9 cellular contexts compared by ENCODE assay signal in genomic region chr7:106851632-106852031, GRCh38. TPM values are rescaled to one million over a fixed set of nuclear protein-coding genes. Genes with fewer than 3 reads are reported as not detected.
A peak's percentile ranks its signal among the peaks of the same experiment; 100 is the strongest.
DNase-seq lines count a peak whose midpoint lies in the region; ATAC-seq, FAIRE-seq and TF ChIP-seq lines count a peak whose summit lies in the region.
"Not testable (repeated sequence)": the region's sequence is repeated elsewhere in the genome, so short reads cannot be mapped to it uniquely, and the experiment has no call there.
"Had no signal": no experiment of that assay in that cellular context is flagged by ENCODE, and none has a peak within 500 bp of the region (broad histone marks: within the 10 kb centered on the region; RNA-seq: fewer than 3 reads in every experiment).

No MANE protein-coding gene starts in this region.

- not testable (repeated sequence) for TF ChIP-seq RAD21 in IMR-90 (IDR thresholded peaks at IDR 0.05; ENCODE audit: low read length); K562 (CRISPR knock-in tag; conservative IDR thresholded peaks at IDR 0.05 in 1 of 2, IDR thresholded peaks at IDR 0.05 in 1 of 2)

- H4K20me1 ChIP-seq in IMR-90 (ENCODE audit: insufficient read depth, low read length); K562 (replicated peaks; ENCODE audit: control insufficient read depth, insufficient read depth, low read length): not testable (repeated sequence)

- not testable (repeated sequence) for H3K27me3 ChIP-seq in IMR-90 (ENCODE audit: control insufficient read depth, insufficient read depth, low read length); K562 (ENCODE audit: control insufficient read depth in 2 of 2, insufficient read depth in 2 of 2, low read length in 2 of 2); esophagus muscularis mucosa

- H2BK120ac ChIP-seq in IMR-90 (ENCODE audit: low read depth, low read length): not testable (repeated sequence)

- H4K8ac ChIP-seq in IMR-90 (ENCODE audit: low read depth in 2 of 2, low read length in 2 of 2): not testable (repeated sequence)

- H3K9me3 Mint-ChIP-seq in activated CD4-positive, alpha-beta T cell treated with anti-CD3 and anti-CD28 coated beads for 36 hours (ENCODE audit: low read depth); activated T-helper 17 cell treated with anti-CD3 and anti-CD28 coated beads, Interleukin-2, amount 50 U/mL, for 72 hours: not testable (repeated sequence)

- in situ Hi-C loops in IMR-90 (cut with MboI; ENCODE audit: low sequenced_read_pairs); K562 (cut with MboI): not testable (repeated sequence)

- H3K56ac ChIP-seq in IMR-90 (ENCODE audit: extremely low read depth, insufficient read depth, low read length): not testable (repeated sequence)

- not testable (repeated sequence) for H3K4me1 ChIP-seq in IMR-90 (ENCODE audit: control insufficient read depth, insufficient read depth, low read length); esophagus muscularis mucosa
- peaks cover 0 to 14% of the 10 kb centered on the region in 2 experiments; a peak in 3 of 5 replicates for H3K4me1 ChIP-seq in K562 (replicated peaks in 1 of 2; ENCODE audit: control insufficient read depth in 2 of 2, insufficient read depth in 2 of 2, low read length in 2 of 2)

- H3K14ac ChIP-seq in IMR-90 (replicated peaks; ENCODE audit: low read depth, low read length): not testable (repeated sequence)

- not testable (repeated sequence) for H3K79me1 ChIP-seq in IMR-90 (ENCODE audit: low read depth in 1 of 2, low read length in 2 of 2)

- not testable (repeated sequence) for H3K36me3 Mint-ChIP-seq in activated CD4-positive, alpha-beta T cell treated with anti-CD3 and anti-CD28 coated beads for 36 hours (ENCODE audit: low read depth); activated T-helper 17 cell treated with anti-CD3 and anti-CD28 coated beads, Interleukin-2, amount 50 U/mL, for 72 hours (ENCODE audit: low read depth)

- H3K18ac ChIP-seq in IMR-90 (ENCODE audit: low read depth, low read length): not testable (repeated sequence)

- not testable (repeated sequence) for FAIRE-seq in K562 (lab: Jason Lieb, UNC)

- no CpG with 5 or more reads among the region's 7 CpGs for WGBS in IMR-90 (ENCODE audit: extremely low coverage in 2 of 2, insufficient read length in 1 of 2), 2 experiments
- 76% methylated on average over 7 of the region's 7 CpGs for WGBS in K562 (ENCODE audit: insufficient coverage, low coverage, missing lambda C conversion rate)
- WGBS in esophagus muscularis mucosa: 94% methylated on average over 7 of the region's 7 CpGs

- not testable (repeated sequence) for H2BK5ac ChIP-seq in IMR-90 (ENCODE audit: low read depth, low read length, poor library complexity, severe bottlenecking)

- not testable (repeated sequence) for H4K91ac ChIP-seq in IMR-90 (ENCODE audit: insufficient read depth, low read depth, low read length)

- CTCF ChIA-PET in IMR-90 (lab: Yijun Ruan, JAX): interaction anchor here (1.5 kb wide), 1 partner anchor 19 kb away, joined by 3 read pairs; no protein-coding TSS in a partner anchor
- CTCF ChIA-PET in activated CD4-positive, alpha-beta T cell treated with anti-CD3 and anti-CD28 coated beads for 36 hours (lab: Charles Lee): interaction anchor here (1.2 kb wide), 1 partner anchor 678 kb away, joined by 3 read pairs; no protein-coding TSS in a partner anchor
- CTCF ChIA-PET in K562 (lab: Yijun Ruan, JAX; ENCODE audit: low intra/inter-chr PET ratio): not testable (repeated sequence)

- not testable (repeated sequence) for ATAC-seq in IMR-90 (ENCODE audit: low read depth); K562
- peak; percentile 39 for ATAC-seq in activated CD4-positive, alpha-beta T cell treated with anti-CD3 and anti-CD28 coated beads for 36 hours
- ATAC-seq in activated T-helper 17 cell treated with anti-CD3 and anti-CD28 coated beads, Interleukin-2, amount 50 U/mL, for 72 hours (replicated peaks): peak; percentile 75

- H3K27ac ChIP-seq in IMR-90 (ENCODE audit: insufficient read depth, low read length); K562 (ENCODE audit: extremely low read depth, low read depth, low read length); esophagus muscularis mucosa (replicated peaks in 1 of 4): not testable (repeated sequence)

- 0 out of 2 replicates have a peak overlapping the region, but pooled peaks have one; percentile 16 for H2AK5ac ChIP-seq in IMR-90 (ENCODE audit: low read depth, low read length)

- not testable (repeated sequence) for H3K4ac ChIP-seq in IMR-90 (ENCODE audit: low read depth, low read length)

- POLR2A ChIA-PET in IMR-90 (lab: Charles Lee; ENCODE audit: unreplicated experiment); activated CD4-positive, alpha-beta T cell treated with anti-CD3 and anti-CD28 coated beads for 36 hours (lab: Charles Lee): not testable (repeated sequence)
- POLR2A ChIA-PET in K562 (lab: Yijun Ruan, JAX): interaction anchor here (1.0 kb wide), 1 partner anchor 7 kb away, joined by 3 read pairs; no protein-coding TSS in a partner anchor

- not testable (repeated sequence) for TF ChIP-seq POLR2A in IMR-90 (IDR thresholded peaks at IDR 0.05; ENCODE audit: low read depth, low read length); K562 (conservative IDR thresholded peaks at IDR 0.05); esophagus muscularis mucosa (IDR thresholded peaks at IDR 0.05; ENCODE audit: low read depth)

- not testable (repeated sequence) for H3K4me2 ChIP-seq in IMR-90 (ENCODE audit: low read depth, low read length); K562 (ENCODE audit: insufficient read depth, low read length)

- not testable (repeated sequence) for H3K4me3 ChIP-seq in IMR-90 (ENCODE audit: insufficient read depth, low read depth, low read length); K562; esophagus muscularis mucosa

- H2AK9ac ChIP-seq in IMR-90 (replicated peaks; ENCODE audit: low read depth, low read length, poor library complexity): not testable (repeated sequence)

- H2BK20ac ChIP-seq in IMR-90 (ENCODE audit: low read depth, low read length): not testable (repeated sequence)

- not testable (repeated sequence) for DNase-seq in IMR-90; activated CD4-positive, alpha-beta T cell treated with anti-CD3 and anti-CD28 coated beads for 36 hours; K562 (ENCODE audit: extremely low read depth in 1 of 4, low spot score in 3 of 4)
- peak; percentile 53 for DNase-seq in esophagus muscularis mucosa (ENCODE audit: extremely low spot score)

- H3K9me3 ChIP-seq in IMR-90 (ENCODE audit: control insufficient read depth, insufficient read depth, low read length); K562 (replicated peaks; ENCODE audit: control insufficient read depth, insufficient read depth, low read depth, low read length); esophagus muscularis mucosa: not testable (repeated sequence)

- not testable (repeated sequence) for TF ChIP-seq CTCF in IMR-90 (conservative IDR thresholded peaks at IDR 0.05; ENCODE audit: low read depth, low read length); K562 (IDR thresholded peaks at IDR 0.05 in 2 of 3, conservative IDR thresholded peaks at IDR 0.05 in 1 of 3; ENCODE audit: insufficient read depth in 2 of 3, low read depth in 1 of 3, low read length in 3 of 3); esophagus muscularis mucosa (IDR thresholded peaks at IDR 0.05)

- H3K79me2 ChIP-seq in K562 (ENCODE audit: control insufficient read depth, insufficient read depth, low read length): not testable (repeated sequence)

- H3K4me1 Mint-ChIP-seq in activated CD4-positive, alpha-beta T cell treated with anti-CD3 and anti-CD28 coated beads for 36 hours; activated T-helper 17 cell treated with anti-CD3 and anti-CD28 coated beads, Interleukin-2, amount 50 U/mL, for 72 hours: not testable (repeated sequence)

- H4K5ac ChIP-seq in IMR-90 (ENCODE audit: low read depth, low read length): not testable (repeated sequence)

- not testable (repeated sequence) for H3K9ac ChIP-seq in IMR-90 (ENCODE audit: low read depth, low read length); K562 (ENCODE audit: insufficient read depth in 1 of 2, low read depth in 2 of 2, low read length in 2 of 2)

- not testable (repeated sequence) for H3K36me3 ChIP-seq in IMR-90 (ENCODE audit: control insufficient read depth, insufficient read depth, low read length); K562 (ENCODE audit: control insufficient read depth, insufficient read depth, low read length); esophagus muscularis mucosa

- not testable (repeated sequence) for BruUV-seq in IMR-90 (replicated peaks; lab: Mats Ljungman, UMichigan); K562 (replicated peaks; lab: Mats Ljungman, UMichigan)

- not testable (repeated sequence) for H3K9me1 ChIP-seq in IMR-90 (ENCODE audit: insufficient read depth, low read length); K562 (ENCODE audit: control insufficient read depth, insufficient read depth, low read length)

- intact Hi-C loops in IMR-90 (cut with micrococcal nuclease); activated CD4-positive, alpha-beta T cell treated with anti-CD3 and anti-CD28 coated beads for 36 hours (cut with DNase I, micrococcal nuclease); K562 (cut with micrococcal nuclease); esophagus muscularis mucosa (cut with DNase I): not testable (repeated sequence)

- TF ChIP-seq EP300 in K562 (IDR thresholded peaks at IDR 0.05; ENCODE audit: low read length); esophagus muscularis mucosa (IDR thresholded peaks at IDR 0.05): not testable (repeated sequence)

- dilution Hi-C loops in IMR-90 (cut with HindIII; ENCODE audit: low sequenced_read_pairs, unreplicated experiment): not testable (repeated sequence)

- not testable (repeated sequence) for H3K23ac ChIP-seq in IMR-90 (ENCODE audit: low read depth, low read length)

- H3K4me3 Mint-ChIP-seq in activated CD4-positive, alpha-beta T cell treated with anti-CD3 and anti-CD28 coated beads for 36 hours; activated T-helper 17 cell treated with anti-CD3 and anti-CD28 coated beads, Interleukin-2, amount 50 U/mL, for 72 hours: not testable (repeated sequence)

- H3K27ac Mint-ChIP-seq in activated CD4-positive, alpha-beta T cell treated with anti-CD3 and anti-CD28 coated beads for 36 hours; activated T-helper 17 cell treated with anti-CD3 and anti-CD28 coated beads, Interleukin-2, amount 50 U/mL, for 72 hours: not testable (repeated sequence)

- H2AFZ ChIP-seq in IMR-90 (replicated peaks; ENCODE audit: low read length, poor library complexity); K562 (ENCODE audit: low read depth, low read length): not testable (repeated sequence)

- H2BK15ac ChIP-seq in IMR-90 (ENCODE audit: low read depth, low read length): not testable (repeated sequence)

- not testable (repeated sequence) for H3K27me3 Mint-ChIP-seq in activated CD4-positive, alpha-beta T cell treated with anti-CD3 and anti-CD28 coated beads for 36 hours; activated T-helper 17 cell treated with anti-CD3 and anti-CD28 coated beads, Interleukin-2, amount 50 U/mL, for 72 hours

RNA-seq across cellular contexts. Expression of gene PIK3CG, which starts 13.4 kb away (rescaled TPM):
- total RNA-seq in IMR-90 (2012; rRNA removed): under 0.01 TPM in 2 replicates
- not detected in 2 replicates for polyA plus RNA-seq in IMR-90 (2012; rRNA removed)
- polyA plus RNA-seq in IMR-90 (2012; cell fraction: cytosol; rRNA removed): 0.01 TPM in 1 of 2 replicates, not detected in the other
- 0.03 TPM in 1 of 2 replicates, not detected in the other for polyA plus RNA-seq in IMR-90 (2012; cell fraction: nucleus; rRNA removed; ENCODE audit: low replicate concordance)
- total RNA-seq in activated CD4-positive, alpha-beta T cell treated with anti-CD3 and anti-CD28 coated beads for 36 hours: 10 to 100 TPM in 1 of 2 experiments, 1 to 10 TPM in 1; 9.9 to 14.3 TPM
- total RNA-seq in activated T-helper 17 cell treated with anti-CD3 and anti-CD28 coated beads, Interleukin-2, amount 50 U/mL, for 72 hours: 10 to 100 TPM; 21.6 to 25.7 TPM
- 56.0 and 57.2 TPM in 2 replicates for total RNA-seq in K562 (2011; cell fraction: chromatin; rRNA removed; ENCODE audit: low replicate concordance)
- 34.2 and 36.7 TPM in 2 replicates for total RNA-seq in K562 (2011; cell fraction: nucleolus; rRNA removed)
- 33.4 and 37.5 TPM in 2 replicates for total RNA-seq in K562 (2011; cell fraction: nucleoplasm; rRNA removed)
- total RNA-seq in K562 (2014; rRNA removed): 31.4 and 31.6 TPM in 2 replicates
- total RNA-seq in K562 (2014; rRNA removed; fragmentation: Illumina TruSeq; extraction: Trizol): 30.6 and 37.7 TPM in 2 replicates
- total RNA-seq in K562 (2015; rRNA removed; fragmentation: Illumina TruSeq; extraction: Trizol): 37.7 and 42.5 TPM in 2 replicates
- total RNA-seq in K562 (2021): 33.7 and 35.4 TPM in 2 replicates
- polyA plus RNA-seq in K562 (2011; rRNA removed): 22.8 and 24.6 TPM in 2 replicates
- 13.7 and 24.1 TPM in 2 replicates for polyA plus RNA-seq in K562 (2011; cell fraction: cytosol; rRNA removed)
- polyA plus RNA-seq in K562 (2011; cell fraction: nucleus; rRNA removed): 14.5 and 21.4 TPM in 2 replicates
- polyA plus RNA-seq in K562 (2012): 19.0 and 36.2 TPM in 2 replicates
- polyA plus RNA-seq in K562 (2014; fragmentation: Illumina TruSeq; extraction: Trizol): 29.0 and 32.3 TPM in 2 replicates
- 1 to 10 TPM; 5.3 to 6.2 TPM for polyA plus RNA-seq in K562 (2014; fragmentation: Nextera tagmentation; extraction: Ambion mirVana)
- polyA plus RNA-seq in K562 (2014; rRNA removed): 10.7 and 12.9 TPM in 2 replicates
- polyA minus RNA-seq in K562 (2011; rRNA and poly(A)+ RNA removed): 85.5 and 93.3 TPM in 2 replicates
- polyA minus RNA-seq in K562 (2011; cell fraction: cytosol; rRNA and poly(A)+ RNA removed): 52.8 and 61.1 TPM in 2 replicates
- polyA minus RNA-seq in K562 (2011; cell fraction: nucleus; rRNA and poly(A)+ RNA removed): 68.7 and 79.4 TPM in 2 replicates
- total RNA-seq in esophagus muscularis mucosa: 1 to 10 TPM; 1.8 to 3.8 (median 2.7) TPM
- total RNA-seq: Caco-2, Calu3 had no signal
- polyA plus RNA-seq: A549, BJ had no signal
